In genomic region chr7:106367664-106368063, GRCh38 we compare ENCODE assay signal across 20 cellular contexts.
DNase-seq lines count a peak whose midpoint lies in the region; ATAC-seq lines count a peak whose summit lies in the region.
"Had no signal": no experiment of that assay in that cellular context is flagged by ENCODE, and none has a peak within 500 bp of the region (broad histone marks: within the 10 kb centered on the region; RNA-seq: fewer than 3 reads in every experiment).

No MANE protein-coding gene starts in this region.

- peak; percentile 30 for ATAC-seq in esophagus mucosa
- no peak for ATAC-seq in GM18907 (IDR thresholded peaks at IDR 0.05; ENCODE audit: unreplicated experiment)

- DNase-seq in activated T-cell treated with anti-CD3 and anti-CD28 coated beads for 24 hours (ENCODE audit: low read depth) (peak; percentile 20), HT1080 (ENCODE audit: low read depth) (peak; percentile 12), NOMO-1 treated with dmso at 0.1 percent for 144 hours (lab: John Stamatoyannopoulos, UW; ENCODE audit: unreplicated experiment) (no peak), anterior cingulate cortex (lab: John Stamatoyannopoulos, UW) (no peak)
- DNase-seq in activated T-cell treated with anti-CD3 and anti-CD28 coated beads, Interleukin-2, amount 50 U/mL, for 1 hour = no peak
- no peak for DNase-seq in activated T-helper 1 cell treated with anti-CD3 and anti-CD28 coated beads, Interleukin-12 subunit alpha, Interleukin-12 subunit beta, Interleukin-2, Interleukin-4 antibody, amounts not matched to agents 30 ng/mL and 10 ng/mL and 1 ng/mL, durations not matched to agents 14 hours and 24 hours and 36 hours (ENCODE audit: low spot score)
- DNase-seq: activated effector memory CD4-positive, alpha-beta T cell treated with anti-CD3 and anti-CD28 coated beads, Interleukin-2, amount 50 U/mL, for 16 hours; BE2C; foreskin melanocyte; heart right ventricle; left ventricle myocardium superior; NCI-H1092; NCI-H1694; NCI-H446 treated with DMSO at 0.1 percent for 48 hours; pancreas; T-helper 1 cell had no signal

- intact Hi-C loops in activated T-helper 1 cell treated with anti-CD3 and anti-CD28 coated beads, Interleukin-12 subunit alpha, Interleukin-12 subunit beta, Interleukin-2, Interleukin-4 antibody, amounts not matched to agents 30 ng/mL and 10 ng/mL and 1 ng/mL, durations not matched to agents 14 hours and 24 hours and 36 hours (cut with micrococcal nuclease) = loop anchor here (1.0 to 2.0 kb wide), 3 partner anchors 15 to 38 kb away; no protein-coding TSS in a partner anchor

- no peak overlapping the region for H3K4me3 Mint-ChIP-seq in activated T-helper 1 cell treated with anti-CD3 and anti-CD28 coated beads, Interleukin-12 subunit alpha, Interleukin-12 subunit beta, Interleukin-2, Interleukin-4 antibody, amounts not matched to agents 30 ng/mL and 10 ng/mL and 1 ng/mL, durations not matched to agents 14 hours and 24 hours and 36 hours
- H3K4me3 Mint-ChIP-seq: central memory CD8-positive, alpha-beta T cell; neural crest cell had no signal

- H3K4me1 Mint-ChIP-seq in activated T-helper 1 cell treated with anti-CD3 and anti-CD28 coated beads, Interleukin-12 subunit alpha, Interleukin-12 subunit beta, Interleukin-2, Interleukin-4 antibody, amounts not matched to agents 30 ng/mL and 10 ng/mL and 1 ng/mL, durations not matched to agents 14 hours and 24 hours and 36 hours (ENCODE audit: low read depth) = peaks cover 36% of the 10 kb centered on the region
- H3K4me1 Mint-ChIP-seq: central memory CD8-positive, alpha-beta T cell; neural crest cell had no signal

- H3K9me3 Mint-ChIP-seq in activated T-helper 1 cell treated with anti-CD3 and anti-CD28 coated beads, Interleukin-12 subunit alpha, Interleukin-12 subunit beta, Interleukin-2, Interleukin-4 antibody, amounts not matched to agents 30 ng/mL and 10 ng/mL and 1 ng/mL, durations not matched to agents 14 hours and 24 hours and 36 hours = peaks cover 2% of the 10 kb centered on the region
- H3K9me3 Mint-ChIP-seq: central memory CD8-positive, alpha-beta T cell had no signal

- H3K36me3 Mint-ChIP-seq in activated T-helper 1 cell treated with anti-CD3 and anti-CD28 coated beads, Interleukin-12 subunit alpha, Interleukin-12 subunit beta, Interleukin-2, Interleukin-4 antibody, amounts not matched to agents 30 ng/mL and 10 ng/mL and 1 ng/mL, durations not matched to agents 14 hours and 24 hours and 36 hours (ENCODE audit: low read depth) = no peaks in the 10 kb centered on the region

- no peaks in the 10 kb centered on the region for H3K27me3 Mint-ChIP-seq in activated T-helper 1 cell treated with anti-CD3 and anti-CD28 coated beads, Interleukin-12 subunit alpha, Interleukin-12 subunit beta, Interleukin-2, Interleukin-4 antibody, amounts not matched to agents 30 ng/mL and 10 ng/mL and 1 ng/mL, durations not matched to agents 14 hours and 24 hours and 36 hours (ENCODE audit: insufficient read depth)

- H3K27ac Mint-ChIP-seq in activated T-helper 1 cell treated with anti-CD3 and anti-CD28 coated beads, Interleukin-12 subunit alpha, Interleukin-12 subunit beta, Interleukin-2, Interleukin-4 antibody, amounts not matched to agents 30 ng/mL and 10 ng/mL and 1 ng/mL, durations not matched to agents 14 hours and 24 hours and 36 hours = peak overlapping the region; percentile 35

Comparison
In these comparisons a context has a peak if more than half of its experiments do, and no peak if none do; other contexts are left out.
1. DNase-seq: peak in activated T-cell treated with anti-CD3 and anti-CD28 coated beads for 24 hours (single experiment) and HT1080 (single experiment); none in activated T-cell treated with anti-CD3 and anti-CD28 coated beads, Interleukin-2, amount 50 U/mL, for 1 hour (single experiment), activated T-helper 1 cell treated with anti-CD3 and anti-CD28 coated beads, Interleukin-12 subunit alpha, Interleukin-12 subunit beta, Interleukin-2, Interleukin-4 antibody, amounts not matched to agents 30 ng/mL and 10 ng/mL and 1 ng/mL, durations not matched to agents 14 hours and 24 hours and 36 hours (single experiment), NOMO-1 treated with dmso at 0.1 percent for 144 hours (single experiment) and anterior cingulate cortex (0 of 58).